Comparison of ENCODE assay signal across 8 cellular contexts in genomic region chr12:92108651-92109050, GRCh38. TPM values are rescaled to one million over a fixed set of nuclear protein-coding genes. Genes with fewer than 3 reads are reported as not detected.
A peak's percentile ranks its signal among the peaks of the same experiment; 100 is the strongest.
DNase-seq lines count a peak whose midpoint lies in the region; ATAC-seq and TF ChIP-seq lines count a peak whose summit lies in the region.

No MANE protein-coding gene starts in this region.

- H3K27ac ChIP-seq in HUES64 (ENCODE audit: low read depth, low read length) (0 out of 2 replicates have a peak overlapping the region, but pooled peaks have one; percentile 4), right lobe of liver (no peak overlapping the region)

- no peaks in the 10 kb centered on the region for H3K9me3 Mint-ChIP-seq in WTC11

- no peaks in the 10 kb centered on the region for H3K36me3 ChIP-seq in HUES64 (ENCODE audit: insufficient read depth, low read length)
- H3K36me3 ChIP-seq in right lobe of liver, result no peaks in the 10 kb centered on the region

- H3K36me3 Mint-ChIP-seq in WTC11, result no peaks in the 10 kb centered on the region

- DNase-seq in AML-193 (lab: John Stamatoyannopoulos, UW) (peak; percentile 92 to 94), WTC11 (ENCODE audit: low spot score) (no peak), right lobe of liver (no peak), glomerular visceral epithelial cell (ENCODE audit: extremely low spot score) (no peak)
- no peak for DNase-seq in activated CD4-positive, CD25-positive, alpha-beta regulatory T cell (lab: John Stamatoyannopoulos, UW)

- peaks cover 52% of the 10 kb centered on the region for H3K4me1 ChIP-seq in HUES64 (ENCODE audit: insufficient read depth, low read length)
- peaks cover 0 to 10% (median 0%) of the 10 kb centered on the region in 4 donors for H3K4me1 ChIP-seq in right lobe of liver

- POLR2A ChIA-PET in WTC11 (lab: Charles Lee), result interaction anchor here (2.5 kb wide), 1 partner anchor 37 kb away, joined by 17 read pairs; the partner anchor contains the start of gene BTG1

- no peak for TF ChIP-seq POLR2A in right lobe of liver (IDR thresholded peaks at IDR 0.05)

- H3K9ac ChIP-seq in HUES64 (ENCODE audit: low read depth, low read length), result no peak overlapping the region

- CTCF ChIA-PET in WTC11 (lab: Charles Lee), result no interaction called here

- TF ChIP-seq CTCF in WTC11 (IDR thresholded peaks at IDR 0.05) (no peak), right lobe of liver (IDR thresholded peaks at IDR 0.05) (no peak)

- H3K4me1 Mint-ChIP-seq in WTC11, result peaks cover 64% of the 10 kb centered on the region

- ATAC-seq in WTC11 (peak; percentile 59), right lobe of liver (peak in 3 of 4 donors; percentile 23 to 45 (median 32)), HG03521 (IDR thresholded peaks at IDR 0.05; ENCODE audit: unreplicated experiment) (no peak), GM18520 (IDR thresholded peaks at IDR 0.05; ENCODE audit: unreplicated experiment) (no peak)

- no peaks in the 10 kb centered on the region for H3K27me3 Mint-ChIP-seq in WTC11 (ENCODE audit: low read depth)

- intact Hi-C loops in right lobe of liver (cut with DNase I), result no loop called here

- H3K27ac Mint-ChIP-seq in WTC11, result peak overlapping the region; percentile 41

- WGBS in HUES64, result 0% methylated on average over 1 of the region's 3 CpGs
- 42% methylated on average over 3 of the region's 3 CpGs for WGBS in right lobe of liver (ENCODE audit: insufficient coverage, low coverage, low lambda C conversion rate, missing lambda C conversion rate)

- H3K9me3 ChIP-seq in HUES64 (ENCODE audit: insufficient read depth, low read depth, low read length) (no peaks in the 10 kb centered on the region), right lobe of liver (no peaks in the 10 kb centered on the region)

- H3K4me3 Mint-ChIP-seq in WTC11, result peak overlapping the region; percentile 7; the same call in 1 of the 2 replicates

- no peaks in the 10 kb centered on the region for H3K27me3 ChIP-seq in HUES64 (ENCODE audit: insufficient read depth, low read length)
- H3K27me3 ChIP-seq in right lobe of liver, result no peaks in the 10 kb centered on the region

- no peak overlapping the region for H3K4me3 ChIP-seq in HUES64 (ENCODE audit: low read length)
- no peak overlapping the region for H3K4me3 ChIP-seq in right lobe of liver

TF ChIP-seq in WTC11, 78 proteins besides CTCF, POLR2A, EP300 and RAD21:
- no peak for TF ChIP-seq ZNF423 (CRISPR knock-in tag; IDR thresholded peaks at IDR 0.05)
- TF ChIP-seq E2F4 (CRISPR knock-in tag; IDR thresholded peaks at IDR 0.05; ENCODE audit: borderline replicate concordance, low read depth), result no peak
- TF ChIP-seq USF2 (CRISPR knock-in tag; IDR thresholded peaks at IDR 0.05), result no peak
- TF ChIP-seq ZNF317 (CRISPR knock-in tag; IDR thresholded peaks at IDR 0.05; ENCODE audit: borderline replicate concordance, low read depth), result no peak
- no peak for TF ChIP-seq JUN (CRISPR knock-in tag; IDR thresholded peaks at IDR 0.05)
- TF ChIP-seq ARID4B (CRISPR knock-in tag; IDR thresholded peaks at IDR 0.05; ENCODE audit: borderline replicate concordance), result no peak
- no peak for TF ChIP-seq GTF2I (CRISPR knock-in tag; conservative IDR thresholded peaks at IDR 0.05)
- TF ChIP-seq ATF2 (CRISPR knock-in tag; IDR thresholded peaks at IDR 0.05; ENCODE audit: borderline replicate concordance, low read depth), result no peak
- TF ChIP-seq STAT6 (CRISPR knock-in tag; conservative IDR thresholded peaks at IDR 0.05; ENCODE audit: low read depth), result no peak

RNA-seq across cellular contexts. Expression of gene BTG1, which starts 37.0 kb away (rescaled TPM):
- 20.0 TPM for polyA plus RNA-seq in HUES64 (2013, experiment 1 of 2)
- polyA plus RNA-seq in HUES64 (2013, experiment 2 of 2), result 25.7 TPM
- total RNA-seq in WTC11 (2021) (26.7 to 32.0 TPM (median 31.2 TPM) in 3 replicates), right lobe of liver (100 to 1,000 TPM in 1 of 6 experiments, 10 to 100 TPM in 5; 23.4 to 129 (median 52.8) TPM)

Comparison
In these comparisons a context has a peak if more than half of its experiments do, and no peak if none do; other contexts are left out.
1. DNase-seq: peak in AML-193 (2 of 2); none in WTC11 (single experiment), right lobe of liver (0 of 3), activated CD4-positive, CD25-positive, alpha-beta regulatory T cell (0 of 4) and glomerular visceral epithelial cell (single experiment).
2. ATAC-seq: peak in WTC11 (single experiment) and right lobe of liver (3 of 4); none in HG03521 (single experiment) and GM18520 (single experiment).